In genomic region chr12:16581416-16581815, GRCh38 we compare ENCODE assay signal across 24 cellular contexts. TPM values are rescaled to one million over a fixed set of nuclear protein-coding genes. Genes with fewer than 3 reads are reported as not detected.
"Had no signal": no experiment of that assay in that cellular context is flagged by ENCODE, and none has a peak within 500 bp of the region (broad histone marks: within the 10 kb centered on the region; RNA-seq: fewer than 3 reads in every experiment).

No MANE protein-coding gene starts in this region.

- H3K27ac ChIP-seq: SK-N-MC, VCaP had no signal

- DNase-seq: activated CD4-positive, alpha-beta memory T cell treated with anti-CD3 and anti-CD28 coated beads, Interleukin-2, amount 10 ng/mL, durations not matched to agents 7 days and 5 days; activated CD4-positive, alpha-beta T cell treated with anti-CD3 and anti-CD28 coated beads, Interleukin-2, amount 10 ng/mL, durations not matched to agents 7 days and 5 days; activated CD4-positive, CD25-positive, alpha-beta regulatory T cell; activated CD8-positive, alpha-beta memory T cell treated with anti-CD3 and anti-CD28 coated beads, Interleukin-2, amount 50 U/mL, for 4 hours; activated gamma-delta T cell treated with Interleukin-2 at 50 U/mL for 16 hours; activated naive CD4-positive, alpha-beta T cell treated with anti-CD3 and anti-CD28 coated beads, Interleukin-2, amount 10 ng/mL, durations not matched to agents 7 days and 5 days; activated naive CD8-positive, alpha-beta T cell treated with anti-CD3 and anti-CD28 coated beads for 36 hours; activated T-cell treated with anti-CD3 and anti-CD28 coated beads, Interleukin-2, amount 50 U/mL, for 72 hours; anterior cingulate cortex; cerebellar nuclear complex; Karpas-422; MM.1S; NCI-H1105; NCI-H1436; NCI-H1694 treated with DMSO at 0.1 percent for 48 hours; NCI-H2029 treated with DMSO at 0.1 percent for 48 hours; NCI-H524; SHP77 treated with DMSO at 0.1 percent for 48 hours; T-cell; T-helper 2 cell; T1000 had no signal

- H3K4me3 ChIP-seq: SK-N-MC had no signal

- ATAC-seq: activated T-cell treated with anti-CD3 and anti-CD28 coated beads, Interleukin-2, amount 50 U/mL, for 72 hours; T-cell had no signal

RNA-seq across cellular contexts. Expression of gene LMO3, which starts 24.5 kb away (rescaled TPM):
- total RNA-seq: activated CD4-positive, alpha-beta memory T cell treated with anti-CD3 and anti-CD28 coated beads, Interleukin-2, amount 10 ng/mL, durations not matched to agents 7 days and 5 days; activated CD4-positive, alpha-beta T cell treated with anti-CD3 and anti-CD28 coated beads, Interleukin-2, amount 10 ng/mL, durations not matched to agents 7 days and 5 days; activated naive CD8-positive, alpha-beta T cell treated with anti-CD3 and anti-CD28 coated beads for 36 hours; activated T-cell treated with anti-CD3 and anti-CD28 coated beads, Interleukin-2, amount 50 U/mL, for 72 hours; activated T-helper 2 cell treated with anti-CD3 and anti-CD28 coated beads, Interferon-gamma antibody, Interleukin-2, Interleukin-4, amounts not matched to agents 10 μg/mL and 5 μg/mL and 100 μg/mL, durations not matched to agents 14 hours and 24 hours and 36 hours had no signal
